8 cellular contexts compared by ENCODE assay signal in genomic region chr3:72152551-72153476, GRCh38.
DNase-seq lines count a peak whose midpoint lies in the region; ATAC-seq and TF ChIP-seq lines count a peak whose summit lies in the region.

No MANE protein-coding gene starts in this region.

- H3K4me1 Mint-ChIP-seq in Calu3 (ENCODE audit: low read depth, unreplicated experiment) (peaks cover 8% of the 10 kb centered on the region), endodermal cell (peaks cover 2% of the 10 kb centered on the region), nephron progenitor cell (peaks cover 56% of the 10 kb centered on the region)
- H3K4me1 Mint-ChIP-seq in activated naive CD4-positive, alpha-beta T cell treated with anti-CD3 and anti-CD28 coated beads, Interleukin-2, amount 10 ng/mL, durations not matched to agents 7 days and 5 days: no peaks in the 10 kb centered on the region
- H3K4me1 Mint-ChIP-seq in stimulated activated naive CD8-positive, alpha-beta T cell treated with anti-CD3 and anti-CD28 coated beads, Interleukin-15, amount 100 ng/mL, for 72 hours: peaks cover 10% of the 10 kb centered on the region

- intact Hi-C loops in Calu3 (cut with micrococcal nuclease; ENCODE audit: unreplicated experiment): no loop called here

- BruUV-seq in Calu3 (replicated peaks; lab: Mats Ljungman, UMichigan): no TSS peak

- H3K4me1 ChIP-seq in endodermal cell (ENCODE audit: control insufficient read depth, insufficient read depth, low read length): no peaks in the 10 kb centered on the region

- H3K27me3 Mint-ChIP-seq in Calu3 (ENCODE audit: unreplicated experiment) (peaks cover 25% of the 10 kb centered on the region), endodermal cell (ENCODE audit: insufficient read depth) (peaks cover 2% of the 10 kb centered on the region), nephron progenitor cell (ENCODE audit: low read depth, poor library complexity) (peaks cover 14% of the 10 kb centered on the region)
- peaks cover 9% of the 10 kb centered on the region for H3K27me3 Mint-ChIP-seq in activated naive CD4-positive, alpha-beta T cell treated with anti-CD3 and anti-CD28 coated beads, Interleukin-2, amount 10 ng/mL, durations not matched to agents 7 days and 5 days
- peaks cover 16% of the 10 kb centered on the region for H3K27me3 Mint-ChIP-seq in stimulated activated naive CD8-positive, alpha-beta T cell treated with anti-CD3 and anti-CD28 coated beads, Interleukin-15, amount 100 ng/mL, for 72 hours

- ATAC-seq in GM21447 (IDR thresholded peaks at IDR 0.05; ENCODE audit: unreplicated experiment) (no peak), HG02852 (IDR thresholded peaks at IDR 0.05; ENCODE audit: unreplicated experiment) (no peak)
- no peak for ATAC-seq in stimulated activated naive CD8-positive, alpha-beta T cell treated with anti-CD3 and anti-CD28 coated beads, Interleukin-15, amount 100 ng/mL, for 72 hours

- H3K36me3 Mint-ChIP-seq in Calu3 (ENCODE audit: insufficient read depth, unreplicated experiment) (no peaks in the 10 kb centered on the region), endodermal cell (ENCODE audit: low read depth) (no peaks in the 10 kb centered on the region), nephron progenitor cell (ENCODE audit: low read depth) (no peaks in the 10 kb centered on the region)
- no peaks in the 10 kb centered on the region for H3K36me3 Mint-ChIP-seq in activated naive CD4-positive, alpha-beta T cell treated with anti-CD3 and anti-CD28 coated beads, Interleukin-2, amount 10 ng/mL, durations not matched to agents 7 days and 5 days

- TF ChIP-seq CTCF in Calu3 (IDR thresholded peaks at IDR 0.05; ENCODE audit: unreplicated experiment) (no peak), endodermal cell (conservative IDR thresholded peaks at IDR 0.05) (no peak), nephron progenitor cell (IDR thresholded peaks at IDR 0.05) (no peak)

- DNase-seq in Calu3: peak; percentile 22
- peak; percentile 29 to 75 for DNase-seq in NCI-H446 (lab: John Stamatoyannopoulos, UW)
- no peak for DNase-seq in endodermal cell
- no peak for DNase-seq in nephron progenitor cell
- DNase-seq in activated naive CD4-positive, alpha-beta T cell treated with anti-CD3 and anti-CD28 coated beads, Interleukin-2, amount 10 ng/mL, durations not matched to agents 7 days and 5 days: no peak
- DNase-seq in stimulated activated naive CD8-positive, alpha-beta T cell treated with anti-CD3 and anti-CD28 coated beads, Interleukin-15, amount 100 ng/mL, for 72 hours: no peak

- peak overlapping the region; percentile 77 for H3K27ac ChIP-seq in endodermal cell (ENCODE audit: low read depth, low read length)

- H3K27me3 ChIP-seq in endodermal cell (ENCODE audit: control insufficient read depth, insufficient read depth, low read length, poor library complexity, severe bottlenecking): no peaks in the 10 kb centered on the region

- H3K9ac ChIP-seq in endodermal cell (ENCODE audit: extremely low read depth, low read length, poor library complexity, severe bottlenecking): no peak overlapping the region

- WGBS in endodermal cell (ENCODE audit: insufficient coverage in 1 of 2, insufficient read length in 1 of 2), 2 experiments: 89 to 94% methylated on average over 19 to 21 of the region's 21 CpGs

- no peaks in the 10 kb centered on the region for H3K9me3 Mint-ChIP-seq in Calu3 (ENCODE audit: low read depth, unreplicated experiment)
- H3K9me3 Mint-ChIP-seq in endodermal cell: peaks cover 17% of the 10 kb centered on the region
- H3K9me3 Mint-ChIP-seq in nephron progenitor cell: peaks cover 28% of the 10 kb centered on the region
- peaks cover 3% of the 10 kb centered on the region for H3K9me3 Mint-ChIP-seq in activated naive CD4-positive, alpha-beta T cell treated with anti-CD3 and anti-CD28 coated beads, Interleukin-2, amount 10 ng/mL, durations not matched to agents 7 days and 5 days
- peaks cover 9 to 16% of the 10 kb centered on the region in 2 donors for H3K9me3 Mint-ChIP-seq in stimulated activated naive CD8-positive, alpha-beta T cell treated with anti-CD3 and anti-CD28 coated beads, Interleukin-15, amount 100 ng/mL, for 72 hours

- no peak overlapping the region for H3K27ac Mint-ChIP-seq in Calu3 (ENCODE audit: unreplicated experiment)
- no peak overlapping the region for H3K27ac Mint-ChIP-seq in endodermal cell
- peak overlapping the region; percentile 82 for H3K27ac Mint-ChIP-seq in nephron progenitor cell
- no peak overlapping the region for H3K27ac Mint-ChIP-seq in activated naive CD4-positive, alpha-beta T cell treated with anti-CD3 and anti-CD28 coated beads, Interleukin-2, amount 10 ng/mL, durations not matched to agents 7 days and 5 days
- no peak overlapping the region for H3K27ac Mint-ChIP-seq in stimulated activated naive CD8-positive, alpha-beta T cell treated with anti-CD3 and anti-CD28 coated beads, Interleukin-15, amount 100 ng/mL, for 72 hours

- H3K4me3 Mint-ChIP-seq in Calu3 (ENCODE audit: low read depth, unreplicated experiment): peak overlapping the region; percentile 62
- H3K4me3 Mint-ChIP-seq in endodermal cell: no peak overlapping the region
- H3K4me3 Mint-ChIP-seq in nephron progenitor cell: peak overlapping the region; percentile 73
- H3K4me3 Mint-ChIP-seq in activated naive CD4-positive, alpha-beta T cell treated with anti-CD3 and anti-CD28 coated beads, Interleukin-2, amount 10 ng/mL, durations not matched to agents 7 days and 5 days: no peak overlapping the region
- H3K4me3 Mint-ChIP-seq in stimulated activated naive CD8-positive, alpha-beta T cell treated with anti-CD3 and anti-CD28 coated beads, Interleukin-15, amount 100 ng/mL, for 72 hours: no peak overlapping the region

- H3K9me3 ChIP-seq in endodermal cell (ENCODE audit: control insufficient read depth, low read length): peaks cover 8% of the 10 kb centered on the region

- no peaks in the 10 kb centered on the region for H3K36me3 ChIP-seq in endodermal cell (ENCODE audit: control insufficient read depth, insufficient read depth, low read length)

- CTCF ChIA-PET in Calu3 (lab: Charles Lee): no interaction called here
- CTCF ChIA-PET in activated naive CD4-positive, alpha-beta T cell treated with anti-CD3 and anti-CD28 coated beads, Interleukin-2, amount 10 ng/mL, durations not matched to agents 7 days and 5 days (lab: Charles Lee): no interaction called here

- H3K4me3 ChIP-seq in endodermal cell (ENCODE audit: low read length): no peak overlapping the region

Comparison
In these comparisons a context has a peak if more than half of its experiments do, and no peak if none do; other contexts are left out.
1. DNase-seq: peak in Calu3 (single experiment) and NCI-H446 (2 of 2); none in endodermal cell (single experiment), nephron progenitor cell (single experiment), activated naive CD4-positive, alpha-beta T cell treated with anti-CD3 and anti-CD28 coated beads, Interleukin-2, amount 10 ng/mL, durations not matched to agents 7 days and 5 days (single experiment) and stimulated activated naive CD8-positive, alpha-beta T cell treated with anti-CD3 and anti-CD28 coated beads, Interleukin-15, amount 100 ng/mL, for 72 hours (0 of 2).
2. H3K4me3 Mint-ChIP-seq: peak in Calu3 (single experiment) and nephron progenitor cell (single experiment); none in endodermal cell (single experiment), activated naive CD4-positive, alpha-beta T cell treated with anti-CD3 and anti-CD28 coated beads, Interleukin-2, amount 10 ng/mL, durations not matched to agents 7 days and 5 days (single experiment) and stimulated activated naive CD8-positive, alpha-beta T cell treated with anti-CD3 and anti-CD28 coated beads, Interleukin-15, amount 100 ng/mL, for 72 hours (0 of 2).